In the genomic region with DNA sequence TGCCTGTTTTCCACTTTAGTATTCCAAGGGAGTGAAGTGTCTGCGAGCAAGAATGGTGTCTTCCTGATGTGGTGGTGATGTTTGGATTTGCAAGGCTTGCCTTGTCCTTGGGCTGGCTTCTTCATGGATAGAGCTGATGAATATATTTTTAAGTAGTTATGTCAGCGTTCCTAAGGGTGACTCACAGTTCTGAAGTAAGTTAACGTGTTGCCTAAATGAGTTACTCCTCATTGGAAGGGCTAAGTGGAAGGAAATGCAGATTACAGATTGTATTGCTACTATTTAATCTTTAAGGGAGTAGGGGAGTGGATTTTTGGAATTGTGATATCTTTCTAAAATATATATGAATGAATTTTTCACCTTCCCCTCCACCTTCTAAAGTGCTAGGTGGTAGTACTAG, we compare ENCODE assay signal across 11 cellular contexts.
DNase-seq lines count a peak whose midpoint lies in the region; ATAC-seq and TF ChIP-seq lines count a peak whose summit lies in the region.
"Had no signal": no experiment of that assay in that cellular context is flagged by ENCODE, and none has a peak within 500 bp of the region (broad histone marks: within the 10 kb centered on the region; RNA-seq: fewer than 3 reads in every experiment).

No MANE protein-coding gene starts in this region.

- no peaks in the 10 kb centered on the region for H3K9me3 Mint-ChIP-seq in progenitor cell of endocrine pancreas (ENCODE audit: low read depth)
- H3K9me3 Mint-ChIP-seq in activated T-cell treated with anti-CD3 and anti-CD28 coated beads, Interleukin-2, amount 50 U/mL, for 72 hours, result no peaks in the 10 kb centered on the region

- peaks cover 0 to 16% of the 10 kb centered on the region in 2 donors for H3K4me1 ChIP-seq in ascending aorta

- H3K36me3 Mint-ChIP-seq in progenitor cell of endocrine pancreas (ENCODE audit: insufficient read depth), result peaks cover under 1% of the 10 kb centered on the region
- H3K36me3 Mint-ChIP-seq in activated T-cell treated with anti-CD3 and anti-CD28 coated beads, Interleukin-2, amount 50 U/mL, for 72 hours (ENCODE audit: insufficient read depth in 2 of 2), result peaks cover 0 to 4% of the 10 kb centered on the region in 2 donors

- H3K4me3 ChIP-seq in ascending aorta, result no peak overlapping the region

- no peaks in the 10 kb centered on the region for H3K27me3 Mint-ChIP-seq in progenitor cell of endocrine pancreas
- no peaks in the 10 kb centered on the region for H3K27me3 Mint-ChIP-seq in activated T-cell treated with anti-CD3 and anti-CD28 coated beads, Interleukin-2, amount 50 U/mL, for 72 hours (ENCODE audit: low read depth)

- TF ChIP-seq CTCF in ascending aorta (IDR thresholded peaks at IDR 0.05), result no peak
- no peak for TF ChIP-seq CTCF in progenitor cell of endocrine pancreas (IDR thresholded peaks at IDR 0.05; ENCODE audit: unreplicated experiment)

- ATAC-seq in GM19455 (IDR thresholded peaks at IDR 0.05; ENCODE audit: unreplicated experiment), result no peak
- no peak for ATAC-seq in activated T-cell treated with anti-CD3 and anti-CD28 coated beads, Interleukin-2, amount 50 U/mL, for 72 hours (replicated peaks in 1 of 2)

- intact Hi-C loops in ascending aorta (cut with DNase I), result loop anchor here (2.0 to 5.0 kb wide), 2 partner anchors 49 to 194 kb away; no protein-coding TSS in a partner anchor

- DNase-seq in EH (ENCODE audit: low read depth) (peak; percentile 90), NOMO-1 (lab: John Stamatoyannopoulos, UW; ENCODE audit: unreplicated experiment in 2 of 2) (peak; percentile 69 to 80), dedifferentiated amniotic fluid mesenchymal stem cell (ENCODE audit: extremely low spot score) (peak; percentile 49), non-pigmented ciliary epithelial cell (ENCODE audit: low read depth) (peak; percentile 70), ascending aorta (ENCODE audit: low spot score in 2 of 2) (no peak), progenitor cell of endocrine pancreas (ENCODE audit: low spot score, unreplicated experiment) (no peak)
- DNase-seq in activated T-cell treated with anti-CD3 and anti-CD28 coated beads, Interleukin-2, amount 50 U/mL, for 72 hours, result no peak
- DNase-seq: activated T-cell treated with anti-CD3 and anti-CD28 coated beads, Interleukin-2, amount 50 U/mL, for 1 hour; stimulated activated CD4-positive, alpha-beta T cell treated with anti-CD3 and anti-CD28 coated beads, Interleukin-1b, Interleukin-23, amount 100 ng/mL, for 48 hours; T-helper 1 cell had no signal

- H3K27ac ChIP-seq in ascending aorta, result no peak overlapping the region

- H3K9me3 ChIP-seq in ascending aorta, result no peaks in the 10 kb centered on the region

- H3K36me3 ChIP-seq in ascending aorta, result no peaks in the 10 kb centered on the region

- no peak overlapping the region for H3K4me3 Mint-ChIP-seq in progenitor cell of endocrine pancreas (ENCODE audit: low read depth)
- no peak overlapping the region for H3K4me3 Mint-ChIP-seq in activated T-cell treated with anti-CD3 and anti-CD28 coated beads, Interleukin-2, amount 50 U/mL, for 72 hours

- H3K4me1 Mint-ChIP-seq in progenitor cell of endocrine pancreas (ENCODE audit: low read depth), result peaks cover 55% of the 10 kb centered on the region
- peaks cover 79% of the 10 kb centered on the region for H3K4me1 Mint-ChIP-seq in activated T-cell treated with anti-CD3 and anti-CD28 coated beads, Interleukin-2, amount 50 U/mL, for 72 hours (ENCODE audit: low read depth)

- no peaks in the 10 kb centered on the region for H3K27me3 ChIP-seq in ascending aorta

- no peak overlapping the region for H3K27ac Mint-ChIP-seq in progenitor cell of endocrine pancreas
- H3K27ac Mint-ChIP-seq in activated T-cell treated with anti-CD3 and anti-CD28 coated beads, Interleukin-2, amount 50 U/mL, for 72 hours, result no peak overlapping the region

Comparison
In these comparisons a context has a peak if more than half of its experiments do, and no peak if none do; other contexts are left out.
1. DNase-seq: peak in EH (single experiment), NOMO-1 (2 of 2), dedifferentiated amniotic fluid mesenchymal stem cell (single experiment) and non-pigmented ciliary epithelial cell (single experiment); none in ascending aorta (0 of 2), progenitor cell of endocrine pancreas (single experiment) and activated T-cell treated with anti-CD3 and anti-CD28 coated beads, Interleukin-2, amount 50 U/mL, for 72 hours (0 of 2).